13 cellular contexts compared by ENCODE assay signal in genomic region chr2:54073796-54074195, GRCh38. TPM values are rescaled to one million over a fixed set of nuclear protein-coding genes. Genes with fewer than 3 reads are reported as not detected.
DNase-seq lines count a peak whose midpoint lies in the region; ATAC-seq lines count a peak whose summit lies in the region.
"Had no signal": no experiment of that assay in that cellular context is flagged by ENCODE, and none has a peak within 500 bp of the region (broad histone marks: within the 10 kb centered on the region; RNA-seq: fewer than 3 reads in every experiment).

No MANE protein-coding gene starts in this region.

- H3K27ac ChIP-seq in epithelial cell of prostate, result peak overlapping the region; percentile 60
- H3K27ac ChIP-seq: left ventricle myocardium inferior, prostate gland had no signal

- ATAC-seq in GM18502 (IDR thresholded peaks at IDR 0.05; ENCODE audit: poor library complexity, unreplicated experiment), result peak; percentile 90
- peak; percentile 74 for ATAC-seq in GM21723 (IDR thresholded peaks at IDR 0.05; ENCODE audit: unreplicated experiment)

- DNase-seq in NCI-H460 (ENCODE audit: extremely low read depth, low read depth) (peak; percentile 32), epithelial cell of prostate (ENCODE audit: low read depth, low spot score) (peak; percentile 59), Kasumi-1 (lab: John Stamatoyannopoulos, UW) (no peak), iPS-NIHi7 (ENCODE audit: extremely low spot score) (no peak), HUDEP-2 (lab: John Stamatoyannopoulos, UW; ENCODE audit: unreplicated experiment in 76 of 76) (no peak), NCI-H69 (lab: John Stamatoyannopoulos, UW) (no peak)
- DNase-seq: anterior cingulate cortex, Caco-2, left ventricle myocardium inferior, MV-4-11 had no signal

RNA-seq across cellular contexts. Expression of gene ACYP2, which starts 41.6 kb away (rescaled TPM):
- total RNA-seq in NCI-H460 (2014; rRNA removed; shearing (Covaris generic)), result 6.8 and 7.4 TPM in 2 replicates
- 0.41 and 1.5 TPM in 2 replicates for polyA plus RNA-seq in NCI-H460 (2014; cell fraction: nucleus; rRNA removed)

Comparison
In these comparisons a context has a peak if more than half of its experiments do, and no peak if none do; other contexts are left out.
1. DNase-seq: peak in NCI-H460 (single experiment) and epithelial cell of prostate (single experiment); none in Kasumi-1 (0 of 2), iPS-NIHi7 (single experiment), HUDEP-2 (0 of 76) and NCI-H69 (single experiment).